ENCODE assay signal across 18 cellular contexts in the genomic region with DNA sequence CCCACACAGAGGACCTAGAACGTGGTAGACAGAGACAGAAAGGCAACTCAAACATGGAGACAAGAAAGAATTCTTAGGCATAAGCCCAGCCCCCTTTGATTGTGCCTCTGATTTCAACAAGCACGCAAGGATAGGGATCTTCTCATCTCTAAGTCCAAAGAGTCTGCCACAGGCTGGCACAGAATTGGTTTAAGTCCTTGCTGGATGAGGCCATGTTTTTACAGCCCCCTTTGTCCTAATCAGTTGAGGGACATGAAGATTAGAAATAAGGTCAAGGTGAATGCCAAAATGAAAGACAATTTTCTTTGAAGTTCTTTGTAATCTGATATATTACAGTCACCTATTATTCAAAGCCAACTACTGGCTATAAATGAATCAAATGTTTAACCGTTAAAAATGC.
DNase-seq lines count a peak whose midpoint lies in the region; ATAC-seq, FAIRE-seq and TF ChIP-seq lines count a peak whose summit lies in the region.
"Had no signal": no experiment of that assay in that cellular context is flagged by ENCODE, and none has a peak within 500 bp of the region (broad histone marks: within the 10 kb centered on the region; RNA-seq: fewer than 3 reads in every experiment).

No MANE protein-coding gene starts in this region.

- DNase-seq in endothelial cell (ENCODE audit: low spot score) (no peak), progenitor cell of endocrine pancreas (ENCODE audit: low spot score, unreplicated experiment) (no peak), aorta (no peak), D721Med (ENCODE audit: insufficient read length, low spot score) (no peak)
- no peak for DNase-seq in activated naive CD8-positive, alpha-beta T cell treated with anti-CD3 and anti-CD28 coated beads for 36 hours
- DNase-seq: 8988T; C1 segment of cervical spinal cord; Calu3; CD4-positive, alpha-beta memory T cell; COR-L47; DMS153; DND-41; GOT3 had no signal

- no peaks in the 10 kb centered on the region for H3K4me1 ChIP-seq in HEK293 (ENCODE audit: control insufficient read depth, insufficient read depth, low read length)
- H3K4me1 ChIP-seq in aorta (ENCODE audit: control insufficient read depth in 1 of 2, insufficient read depth in 2 of 2, low read length in 2 of 2) = no peaks in the 10 kb centered on the region
- H3K4me1 ChIP-seq: HAP-1 had no signal

- H3K27ac ChIP-seq in HEK293 (ENCODE audit: extremely low read depth, low read depth, low read length) = no peak overlapping the region
- H3K27ac ChIP-seq in aorta (ENCODE audit: low read depth in 1 of 2, low read length in 2 of 2) = no peak overlapping the region

- H3K9me3 Mint-ChIP-seq in endothelial cell (ENCODE audit: unreplicated experiment) = peaks cover 15% of the 10 kb centered on the region
- H3K9me3 Mint-ChIP-seq in progenitor cell of endocrine pancreas (ENCODE audit: low read depth) = peaks cover 18% of the 10 kb centered on the region
- H3K9me3 Mint-ChIP-seq in activated naive CD8-positive, alpha-beta T cell treated with anti-CD3 and anti-CD28 coated beads for 36 hours = peaks cover 12% of the 10 kb centered on the region

- no peak for ATAC-seq in aorta (ENCODE audit: low FRiP score)

- H3K9me3 ChIP-seq in HEK293 (ENCODE audit: control insufficient read depth, insufficient read depth, low read depth, low read length) = peaks cover 3% of the 10 kb centered on the region; the same call in 1 of the 2 replicates
- H3K9me3 ChIP-seq in aorta (ENCODE audit: control insufficient read depth, low read length) = no peaks in the 10 kb centered on the region

- CTCF ChIA-PET in HEK293 (lab: Yijun Ruan, JAX) = interaction anchor here (0.5 to 1.6 kb wide), 10 partner anchors 8 to 118 kb away, joined by 3 to 10 read pairs (median 3); a partner anchor contains a TSS

- H3K4me3 Mint-ChIP-seq in endothelial cell (ENCODE audit: unreplicated experiment) (peak overlapping the region; percentile 20), progenitor cell of endocrine pancreas (ENCODE audit: low read depth) (no peak overlapping the region)
- H3K4me3 Mint-ChIP-seq in activated naive CD8-positive, alpha-beta T cell treated with anti-CD3 and anti-CD28 coated beads for 36 hours = no peak overlapping the region
- H3K4me3 Mint-ChIP-seq: CD4-positive, alpha-beta memory T cell had no signal

- peaks cover 64 to 88% of the 10 kb centered on the region in 2 experiments for H3K36me3 ChIP-seq in HEK293 (ENCODE audit: control insufficient read depth in 2 of 2, insufficient read depth in 1 of 2, low read length in 2 of 2)
- peaks cover 0 to 10% of the 10 kb centered on the region in 2 donors for H3K36me3 ChIP-seq in aorta (ENCODE audit: control insufficient read depth in 1 of 2, insufficient read depth in 2 of 2, low read length in 1 of 2)

- H3K4me1 Mint-ChIP-seq in endothelial cell (ENCODE audit: unreplicated experiment) = no peaks in the 10 kb centered on the region
- H3K4me1 Mint-ChIP-seq in progenitor cell of endocrine pancreas (ENCODE audit: low read depth) = peaks cover 15% of the 10 kb centered on the region
- H3K4me1 Mint-ChIP-seq in activated naive CD8-positive, alpha-beta T cell treated with anti-CD3 and anti-CD28 coated beads for 36 hours = no peaks in the 10 kb centered on the region

- no peaks in the 10 kb centered on the region for H3K27me3 Mint-ChIP-seq in endothelial cell (ENCODE audit: unreplicated experiment)
- no peaks in the 10 kb centered on the region for H3K27me3 Mint-ChIP-seq in progenitor cell of endocrine pancreas
- H3K27me3 Mint-ChIP-seq in activated naive CD8-positive, alpha-beta T cell treated with anti-CD3 and anti-CD28 coated beads for 36 hours = no peaks in the 10 kb centered on the region
- H3K27me3 Mint-ChIP-seq: CD4-positive, alpha-beta memory T cell had no signal

- no peak for TF ChIP-seq CTCF in HEK293 (tag by site-specific recombination; IDR thresholded peaks at IDR 0.05)
- TF ChIP-seq CTCF in endothelial cell (IDR thresholded peaks at IDR 0.05; ENCODE audit: unreplicated experiment) = no peak
- no peak for TF ChIP-seq CTCF in progenitor cell of endocrine pancreas (IDR thresholded peaks at IDR 0.05; ENCODE audit: unreplicated experiment)
- no peak for TF ChIP-seq CTCF in D721Med (IDR thresholded peaks at IDR 0.05; ENCODE audit: insufficient read depth, missing control alignments)

- intact Hi-C loops in aorta (cut with DNase I) = no loop called here

- H3K4me3 ChIP-seq in HEK293 (ENCODE audit: low read depth, low read length) (no peak overlapping the region), aorta (ENCODE audit: low read length in 2 of 2) (no peak overlapping the region)
- H3K4me3 ChIP-seq: HAP-1 had no signal

- H3K27me3 ChIP-seq in aorta (ENCODE audit: control insufficient read depth in 1 of 2, insufficient read depth in 2 of 2, low read length in 1 of 2) = no peaks in the 10 kb centered on the region

- H3K27ac Mint-ChIP-seq in endothelial cell (ENCODE audit: unreplicated experiment) (no peak overlapping the region), progenitor cell of endocrine pancreas (peak overlapping the region; percentile 45)
- H3K27ac Mint-ChIP-seq in activated naive CD8-positive, alpha-beta T cell treated with anti-CD3 and anti-CD28 coated beads for 36 hours = no peak overlapping the region

- POLR2A ChIA-PET in HEK293 (lab: Yijun Ruan, JAX) = no interaction called here

- H3K36me3 Mint-ChIP-seq in endothelial cell (ENCODE audit: low read depth, unreplicated experiment) (peaks cover 62% of the 10 kb centered on the region), progenitor cell of endocrine pancreas (ENCODE audit: insufficient read depth) (peaks cover 47% of the 10 kb centered on the region)
- H3K36me3 Mint-ChIP-seq in activated naive CD8-positive, alpha-beta T cell treated with anti-CD3 and anti-CD28 coated beads for 36 hours = peaks cover 45% of the 10 kb centered on the region

- no peak for FAIRE-seq in D721Med (lab: Jason Lieb, UNC)
- FAIRE-seq: G401.6, GM12892, H54 had no signal

- 90 to 91% methylated on average over 3 of the region's 3 CpGs for WGBS in aorta, 2 donors

TF ChIP-seq in HEK293, 187 proteins besides CTCF, POLR2A, EP300 and RAD21:
- TF ChIP-seq ZNF335 (tag by site-specific recombination; conservative IDR thresholded peaks at IDR 0.05) = no peak
- TF ChIP-seq MYNN (tag by site-specific recombination; IDR thresholded peaks at IDR 0.05; ENCODE audit: borderline replicate concordance) = no peak
- TF ChIP-seq, protein P1, sequence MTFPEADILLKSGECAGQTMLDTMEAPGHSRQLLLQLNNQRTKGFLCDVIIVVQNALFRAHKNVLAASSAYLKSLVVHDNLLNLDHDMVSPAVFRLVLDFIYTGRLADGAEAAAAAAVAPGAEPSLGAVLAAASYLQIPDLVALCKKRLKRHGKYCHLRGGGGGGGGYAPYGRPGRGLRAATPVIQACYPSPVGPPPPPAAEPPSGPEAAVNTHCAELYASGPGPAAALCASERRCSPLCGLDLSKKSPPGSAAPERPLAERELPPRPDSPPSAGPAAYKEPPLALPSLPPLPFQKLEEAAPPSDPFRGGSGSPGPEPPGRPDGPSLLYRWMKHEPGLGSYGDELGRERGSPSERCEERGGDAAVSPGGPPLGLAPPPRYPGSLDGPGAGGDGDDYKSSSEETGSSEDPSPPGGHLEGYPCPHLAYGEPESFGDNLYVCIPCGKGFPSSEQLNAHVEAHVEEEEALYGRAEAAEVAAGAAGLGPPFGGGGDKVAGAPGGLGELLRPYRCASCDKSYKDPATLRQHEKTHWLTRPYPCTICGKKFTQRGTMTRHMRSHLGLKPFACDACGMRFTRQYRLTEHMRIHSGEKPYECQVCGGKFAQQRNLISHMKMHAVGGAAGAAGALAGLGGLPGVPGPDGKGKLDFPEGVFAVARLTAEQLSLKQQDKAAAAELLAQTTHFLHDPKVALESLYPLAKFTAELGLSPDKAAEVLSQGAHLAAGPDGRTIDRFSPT (tag by site-specific recombination; IDR thresholded peaks at IDR 0.05) = no peak
- TF ChIP-seq ZNF701 (tag by site-specific recombination; IDR thresholded peaks at IDR 0.05) = no peak
- peak; percentile 79 for TF ChIP-seq ZNF10 (tag by site-specific recombination; IDR thresholded peaks at IDR 0.05)
- TF ChIP-seq, protein P2, sequence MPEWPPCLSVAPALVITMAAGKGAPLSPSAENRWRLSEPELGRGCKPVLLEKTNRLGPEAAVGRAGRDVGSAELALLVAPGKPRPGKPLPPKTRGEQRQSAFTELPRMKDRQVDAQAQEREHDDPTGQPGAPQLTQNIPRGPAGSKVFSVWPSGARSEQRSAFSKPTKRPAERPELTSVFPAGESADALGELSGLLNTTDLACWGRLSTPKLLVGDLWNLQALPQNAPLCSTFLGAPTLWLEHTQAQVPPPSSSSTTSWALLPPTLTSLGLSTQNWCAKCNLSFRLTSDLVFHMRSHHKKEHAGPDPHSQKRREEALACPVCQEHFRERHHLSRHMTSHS (tag by site-specific recombination; IDR thresholded peaks at IDR 0.05) = no peak
TF ChIP-seq in HEK293: peak in this region for 1.
